ENCODE assay signal across 19 cellular contexts in genomic region chr14:105098316-105098715, GRCh38. TPM values are rescaled to one million over a fixed set of nuclear protein-coding genes. Genes with fewer than 3 reads are reported as not detected.
DNase-seq lines count a peak whose midpoint lies in the region; ATAC-seq and TF ChIP-seq lines count a peak whose summit lies in the region.
"Had no signal": no experiment of that assay in that cellular context is flagged by ENCODE, and none has a peak within 500 bp of the region (broad histone marks: within the 10 kb centered on the region; RNA-seq: fewer than 3 reads in every experiment).

No MANE protein-coding gene starts in this region.

- H3K9me3 ChIP-seq in BLaER1 (peaks cover 49% of the 10 kb centered on the region), RWPE2 (ENCODE audit: severe bottlenecking) (no peaks in the 10 kb centered on the region)

- H3K27me3 ChIP-seq in BLaER1 (no peaks in the 10 kb centered on the region), RWPE2 (ENCODE audit: insufficient read depth, poor library complexity, severe bottlenecking) (no peaks in the 10 kb centered on the region)

- H3K27ac ChIP-seq in BLaER1 = no peak overlapping the region
- H3K27ac ChIP-seq in RWPE2 (ENCODE audit: poor library complexity, severe bottlenecking) = peak overlapping the region; percentile 44
- H3K27ac ChIP-seq: C4-2B, GM23248 had no signal

- no peak overlapping the region for H3K9ac ChIP-seq in BLaER1
- H3K9ac ChIP-seq: GM23248 had no signal

- no peak overlapping the region for H3K4me3 ChIP-seq in BLaER1
- no peak overlapping the region for H3K4me3 ChIP-seq in RWPE2 (ENCODE audit: severe bottlenecking)
- H3K4me3 ChIP-seq: GM23248 had no signal

- H4K20me1 ChIP-seq in BLaER1 = peaks cover 35% of the 10 kb centered on the region

- TF ChIP-seq CTCF in RWPE2 (IDR thresholded peaks at IDR 0.05; ENCODE audit: poor library complexity, severe bottlenecking) = no peak

- DNase-seq in RWPE2 (ENCODE audit: low spot score) = peak; percentile 51
- DNase-seq in mesenteric fat pad (ENCODE audit: low spot score) = peak; percentile 74
- DNase-seq in posterior vena cava (ENCODE audit: low spot score) = peak; percentile 10
- DNase-seq in SIG-M5 treated with dmso at 0.1 percent for 504 hours (lab: John Stamatoyannopoulos, UW; ENCODE audit: unreplicated experiment) = no peak
- no peak for DNase-seq in NCI-H1436 treated with DMSO at 0.1 percent for 48 hours (lab: John Stamatoyannopoulos, UW)
- DNase-seq in cerebellar cortex (ENCODE audit: low spot score) = no peak
- DNase-seq: Caco-2; CD4-positive, CD25-positive, alpha-beta regulatory T cell; CD8-positive, alpha-beta T cell; DMS153; DND-41; GM23248; H7; HCEC 1CT had no signal

- H3K4me1 ChIP-seq in BLaER1 (peaks cover 44% of the 10 kb centered on the region), RWPE2 (ENCODE audit: insufficient read depth, poor library complexity, severe bottlenecking) (peaks cover 17% of the 10 kb centered on the region)

- peak overlapping the region; percentile 57; the same call in 1 of the 2 replicates for H3K4me2 ChIP-seq in BLaER1

- H3K36me3 ChIP-seq in BLaER1 (peaks cover 73% of the 10 kb centered on the region), RWPE2 (ENCODE audit: low read depth) (no peaks in the 10 kb centered on the region)

- no peak for ATAC-seq in RWPE2 (ENCODE audit: low read depth)
- ATAC-seq: CD8-positive, alpha-beta T cell had no signal

- intact Hi-C loops in posterior vena cava (cut with DNase I) = loop anchor here in 1 of 2 donors (10.0 kb wide), 1 partner anchor 186 kb away; no protein-coding TSS in a partner anchor

RNA-seq across cellular contexts. Expression of gene GPR132, which starts 33.1 kb away (rescaled TPM):
- 4.5 TPM for total RNA-seq in mesenteric fat pad
- total RNA-seq in posterior vena cava = 1 to 10 TPM; 1.8 to 3.1 TPM
- total RNA-seq: A172, A673, Caco-2, GM23248, H1, H7 had no signal

Comparison
In these comparisons a context has a peak if more than half of its experiments do, and no peak if none do; other contexts are left out.
1. DNase-seq: peak in RWPE2 (single experiment), mesenteric fat pad (single experiment) and posterior vena cava (single experiment); none in SIG-M5 treated with dmso at 0.1 percent for 504 hours (single experiment), NCI-H1436 treated with DMSO at 0.1 percent for 48 hours (single experiment) and cerebellar cortex (single experiment).